In the genomic region with DNA sequence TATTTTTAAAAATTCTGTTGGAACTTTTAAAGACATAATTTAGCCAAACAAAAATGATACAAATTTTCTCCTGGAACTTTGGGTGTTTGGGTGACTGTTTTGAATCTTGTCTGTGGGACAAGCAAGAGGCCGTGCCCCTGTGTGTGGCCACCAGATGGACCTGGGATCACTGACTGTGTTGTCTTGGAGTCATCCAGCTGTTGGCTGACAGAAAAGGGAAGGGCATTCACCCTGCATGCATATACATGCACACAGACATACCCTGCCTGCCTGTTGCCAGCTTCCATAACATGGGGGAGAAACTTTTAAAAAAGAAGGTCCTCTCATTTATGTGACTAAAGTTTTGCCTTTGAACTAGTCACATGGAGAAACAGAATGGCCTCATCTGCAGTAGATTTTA, we compare ENCODE assay signal across 19 cellular contexts.
DNase-seq lines count a peak whose midpoint lies in the region; ATAC-seq, FAIRE-seq and TF ChIP-seq lines count a peak whose summit lies in the region.
"Had no signal": no experiment of that assay in that cellular context is flagged by ENCODE, and none has a peak within 500 bp of the region (broad histone marks: within the 10 kb centered on the region; RNA-seq: fewer than 3 reads in every experiment).

No MANE protein-coding gene starts in this region.

- H3K4me1 Mint-ChIP-seq in activated T-helper 1 cell treated with anti-CD3 and anti-CD28 coated beads, Interleukin-12 subunit alpha, Interleukin-12 subunit beta, Interleukin-2, Interleukin-4 antibody, amounts not matched to agents 30 ng/mL and 10 ng/mL and 1 ng/mL, durations not matched to agents 14 hours and 24 hours and 36 hours (ENCODE audit: low read depth), result no peaks in the 10 kb centered on the region
- H3K4me1 Mint-ChIP-seq: immature natural killer cell had no signal

- in situ Hi-C loops in SK-MEL-5 (cut with HindIII; ENCODE audit: low pct_unique_long_range_greater_than_20kb, low sequenced_read_pairs), result no loop called here

- H3K4me3 ChIP-seq in A549, result no peak overlapping the region
- H3K4me3 ChIP-seq: gastrocnemius medialis, GM23338, ovary, Peyer's patch, testis had no signal

- WGBS in A549 (ENCODE audit: missing lambda C conversion rate), result 61% methylated on average over 1 of the region's 1 CpG

- H3K27ac ChIP-seq in A549 (peak overlapping the region; percentile 17 to 54; a peak in 4 of 6 replicates), substantia nigra (ENCODE audit: low read depth, low read length, poor library complexity, severe bottlenecking) (no peak overlapping the region)
- H3K27ac ChIP-seq: gastrocnemius medialis, ovary, Peyer's patch, testis had no signal

- no peak for FAIRE-seq in A549 (lab: Jason Lieb, UNC)

- TF ChIP-seq CTCF in A549 (IDR thresholded peaks at IDR 0.05) (no peak), omental fat pad (IDR thresholded peaks at IDR 0.05) (no peak)

- H3K9me3 Mint-ChIP-seq in activated T-helper 1 cell treated with anti-CD3 and anti-CD28 coated beads, Interleukin-12 subunit alpha, Interleukin-12 subunit beta, Interleukin-2, Interleukin-4 antibody, amounts not matched to agents 30 ng/mL and 10 ng/mL and 1 ng/mL, durations not matched to agents 14 hours and 24 hours and 36 hours, result no peaks in the 10 kb centered on the region
- H3K9me3 Mint-ChIP-seq: GM23338 had no signal

- no peak overlapping the region for H3K4me3 Mint-ChIP-seq in activated T-helper 1 cell treated with anti-CD3 and anti-CD28 coated beads, Interleukin-12 subunit alpha, Interleukin-12 subunit beta, Interleukin-2, Interleukin-4 antibody, amounts not matched to agents 30 ng/mL and 10 ng/mL and 1 ng/mL, durations not matched to agents 14 hours and 24 hours and 36 hours
- H3K4me3 Mint-ChIP-seq: effector memory CD8-positive, alpha-beta T cell; GM23338; immature natural killer cell had no signal

- no peak for TF ChIP-seq RAD21 in A549 (conservative IDR thresholded peaks at IDR 0.05 in 1 of 2, IDR thresholded peaks at IDR 0.05 in 1 of 2)

- no peak overlapping the region for H3K27ac Mint-ChIP-seq in activated T-helper 1 cell treated with anti-CD3 and anti-CD28 coated beads, Interleukin-12 subunit alpha, Interleukin-12 subunit beta, Interleukin-2, Interleukin-4 antibody, amounts not matched to agents 30 ng/mL and 10 ng/mL and 1 ng/mL, durations not matched to agents 14 hours and 24 hours and 36 hours
- H3K27ac Mint-ChIP-seq: effector memory CD8-positive, alpha-beta T cell; GM23338; immature natural killer cell had no signal

- intact Hi-C loops in activated T-helper 1 cell treated with anti-CD3 and anti-CD28 coated beads, Interleukin-12 subunit alpha, Interleukin-12 subunit beta, Interleukin-2, Interleukin-4 antibody, amounts not matched to agents 30 ng/mL and 10 ng/mL and 1 ng/mL, durations not matched to agents 14 hours and 24 hours and 36 hours (cut with micrococcal nuclease), result loop anchor here (5.0 kb wide), 1 partner anchor 269 kb away; no protein-coding TSS in a partner anchor

- DNase-seq in A549 (ENCODE audit: low read depth in 1 of 2, low spot score in 1 of 2), result no peak
- DNase-seq in SK-MEL-5 (ENCODE audit: low read depth, low spot score), result peak; percentile 26
- no peak for DNase-seq in substantia nigra (lab: John Stamatoyannopoulos, UW)
- DNase-seq in stimulated activated CD4-positive, alpha-beta T cell treated with anti-CD3 and anti-CD28 coated beads, Interleukin-4, amount 100 ng/mL, for 4 hours, result no peak
- no peak for DNase-seq in omental fat pad (ENCODE audit: low spot score)
- no peak for DNase-seq in activated T-helper 1 cell treated with anti-CD3 and anti-CD28 coated beads, Interleukin-12 subunit alpha, Interleukin-12 subunit beta, Interleukin-2, Interleukin-4 antibody, amounts not matched to agents 30 ng/mL and 10 ng/mL and 1 ng/mL, durations not matched to agents 14 hours and 24 hours and 36 hours (ENCODE audit: low spot score)
- DNase-seq: activated CD4-positive, alpha-beta T cell treated with anti-CD3 and anti-CD28 coated beads, Interleukin-2, amount 50 U/mL, for 48 hours; effector memory CD8-positive, alpha-beta T cell; gastrocnemius medialis; GDM1; immature natural killer cell; NCI-H1092; Peyer's patch; T1000; testis had no signal

- no peak for TF ChIP-seq EP300 in A549 (IDR thresholded peaks at IDR 0.05)

- ATAC-seq in A549, result peak; percentile 38 to 39; a peak in 1 of 6 replicates
- ATAC-seq in GM19397 (IDR thresholded peaks at IDR 0.05; ENCODE audit: unreplicated experiment), result peak; percentile 15
- ATAC-seq in HG02884 (IDR thresholded peaks at IDR 0.05; ENCODE audit: unreplicated experiment), result peak; percentile 33
- no peak for ATAC-seq in omental fat pad (ENCODE audit: low FRiP score)
- ATAC-seq: effector memory CD8-positive, alpha-beta T cell had no signal

- CTCF ChIA-PET in A549 (lab: Yijun Ruan, JAX), result interaction anchor here (0.8 to 4.4 kb wide), 5 partner anchors 10 to 307 kb away, joined by 3 to 59 read pairs (median 3); a partner anchor contains a TSS

- H3K9me3 ChIP-seq in A549, result no peaks in the 10 kb centered on the region
- H3K9me3 ChIP-seq: gastrocnemius medialis, ovary, Peyer's patch, testis had no signal

- POLR2A ChIA-PET in A549 (lab: Yijun Ruan, JAX), result no interaction called here

- no peaks in the 10 kb centered on the region for H3K27me3 Mint-ChIP-seq in activated T-helper 1 cell treated with anti-CD3 and anti-CD28 coated beads, Interleukin-12 subunit alpha, Interleukin-12 subunit beta, Interleukin-2, Interleukin-4 antibody, amounts not matched to agents 30 ng/mL and 10 ng/mL and 1 ng/mL, durations not matched to agents 14 hours and 24 hours and 36 hours (ENCODE audit: insufficient read depth)
- H3K27me3 Mint-ChIP-seq: effector memory CD8-positive, alpha-beta T cell had no signal

- peaks cover 15% of the 10 kb centered on the region for H3K4me1 ChIP-seq in A549
- H3K4me1 ChIP-seq: Peyer's patch, testis had no signal

- H3K4me2 ChIP-seq in A549, result no peak overlapping the region
- H3K4me2 ChIP-seq: GM23338 had no signal

- H3K36me3 Mint-ChIP-seq in activated T-helper 1 cell treated with anti-CD3 and anti-CD28 coated beads, Interleukin-12 subunit alpha, Interleukin-12 subunit beta, Interleukin-2, Interleukin-4 antibody, amounts not matched to agents 30 ng/mL and 10 ng/mL and 1 ng/mL, durations not matched to agents 14 hours and 24 hours and 36 hours (ENCODE audit: low read depth), result no peaks in the 10 kb centered on the region

- TF ChIP-seq POLR2A in A549 (IDR thresholded peaks at IDR 0.05; ENCODE audit: low read length), result no peak

TF ChIP-seq in A549, 52 proteins besides CTCF, POLR2A, EP300 and RAD21:
- TF ChIP-seq, protein P1, sequence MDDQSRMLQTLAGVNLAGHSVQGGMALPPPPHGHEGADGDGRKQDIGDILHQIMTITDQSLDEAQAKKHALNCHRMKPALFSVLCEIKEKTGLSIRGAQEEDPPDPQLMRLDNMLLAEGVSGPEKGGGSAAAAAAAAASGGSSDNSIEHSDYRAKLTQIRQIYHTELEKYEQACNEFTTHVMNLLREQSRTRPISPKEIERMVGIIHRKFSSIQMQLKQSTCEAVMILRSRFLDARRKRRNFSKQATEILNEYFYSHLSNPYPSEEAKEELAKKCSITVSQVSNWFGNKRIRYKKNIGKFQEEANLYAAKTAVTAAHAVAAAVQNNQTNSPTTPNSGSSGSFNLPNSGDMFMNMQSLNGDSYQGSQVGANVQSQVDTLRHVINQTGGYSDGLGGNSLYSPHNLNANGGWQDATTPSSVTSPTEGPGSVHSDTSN (IDR thresholded peaks at IDR 0.05), result no peak
